8 cellular contexts compared by ENCODE assay signal in genomic region chr2:171999125-171999524, GRCh38. TPM values are rescaled to one million over a fixed set of nuclear protein-coding genes. Genes with fewer than 3 reads are reported as not detected.
A peak's percentile ranks its signal among the peaks of the same experiment; 100 is the strongest.
DNase-seq lines count a peak whose midpoint lies in the region; ATAC-seq and TF ChIP-seq lines count a peak whose summit lies in the region.

No MANE protein-coding gene starts in this region.

- no peaks in the 10 kb centered on the region for H3K23me2 ChIP-seq in H9 (ENCODE audit: insufficient read length, low read depth, low read length, poor library complexity, severe bottlenecking)

- H4K5ac ChIP-seq in H9 (ENCODE audit: insufficient read length, low read depth, low read length) = no peak overlapping the region

- no peaks in the 10 kb centered on the region for H4K20me1 ChIP-seq in H9 (ENCODE audit: control insufficient read depth, insufficient read depth, insufficient read length)

- H3K36me3 Mint-ChIP-seq in H9 (ENCODE audit: insufficient read depth in 1 of 3, low read depth in 3 of 3) = no peaks in the 10 kb centered on the region
- peaks cover 2% of the 10 kb centered on the region for H3K36me3 Mint-ChIP-seq in activated T-helper 1 cell treated with anti-CD3 and anti-CD28 coated beads, Interleukin-12 subunit alpha, Interleukin-12 subunit beta, Interleukin-2, Interleukin-4 antibody, amounts not matched to agents 30 ng/mL and 10 ng/mL and 1 ng/mL, durations not matched to agents 14 hours and 24 hours and 36 hours (ENCODE audit: low read depth)
- no peaks in the 10 kb centered on the region for H3K36me3 Mint-ChIP-seq in immature natural killer cell

- intact Hi-C loops in activated T-helper 1 cell treated with anti-CD3 and anti-CD28 coated beads, Interleukin-12 subunit alpha, Interleukin-12 subunit beta, Interleukin-2, Interleukin-4 antibody, amounts not matched to agents 30 ng/mL and 10 ng/mL and 1 ng/mL, durations not matched to agents 14 hours and 24 hours and 36 hours (cut with micrococcal nuclease) = loop anchor here (1.0 kb wide), 2 partner anchors 105 to 556 kb away; partner anchors contain the start of gene SLC25A12

- H3K27ac ChIP-seq in H9 (ENCODE audit: insufficient read length, low read depth, low read length) (no peak overlapping the region), substantia nigra (ENCODE audit: low read depth, low read length, poor library complexity, severe bottlenecking) (peak overlapping the region; percentile 36)

- ATAC-seq in HG02973 (IDR thresholded peaks at IDR 0.05; ENCODE audit: unreplicated experiment) = no peak

- H3K14ac ChIP-seq in H9 (ENCODE audit: insufficient read depth, low read length) = no peak overlapping the region

- in situ Hi-C loops in ACHN (cut with HindIII; ENCODE audit: low pct_ligation_motif_present, low pct_unique_long_range_greater_than_20kb, low sequenced_read_pairs) = no loop called here

- H3K9me3 ChIP-seq in H9 (ENCODE audit: control insufficient read depth, low read depth, low read length) = no peaks in the 10 kb centered on the region

- H2BK5ac ChIP-seq in H9 (ENCODE audit: insufficient read length, low read length) = no peak overlapping the region

- H2BK20ac ChIP-seq in H9 (ENCODE audit: low read depth, low read length, poor library complexity, severe bottlenecking) = no peak overlapping the region

- H2BK12ac ChIP-seq in H9 (ENCODE audit: insufficient read length, low read depth, low read length) = no peak overlapping the region

- no peaks in the 10 kb centered on the region for H3K79me2 ChIP-seq in H9 (ENCODE audit: insufficient read depth, low read length)

- no CpG with 5 or more reads among the region's 4 CpGs for WGBS in H9 (ENCODE audit: extremely low coverage, insufficient read length, low lambda C conversion rate)

- H3K9ac ChIP-seq in H9 (ENCODE audit: extremely low read depth, insufficient read length, low read length) = peak overlapping the region; percentile 28

- H3K9me3 Mint-ChIP-seq in H9 = no peaks in the 10 kb centered on the region
- H3K9me3 Mint-ChIP-seq in activated T-helper 1 cell treated with anti-CD3 and anti-CD28 coated beads, Interleukin-12 subunit alpha, Interleukin-12 subunit beta, Interleukin-2, Interleukin-4 antibody, amounts not matched to agents 30 ng/mL and 10 ng/mL and 1 ng/mL, durations not matched to agents 14 hours and 24 hours and 36 hours = no peaks in the 10 kb centered on the region
- no peaks in the 10 kb centered on the region for H3K9me3 Mint-ChIP-seq in immature natural killer cell

- H3K27me3 ChIP-seq in H9 (ENCODE audit: insufficient read depth, low read length) = no peaks in the 10 kb centered on the region

- no peak overlapping the region for H2AK5ac ChIP-seq in H9 (ENCODE audit: insufficient read length, low read length)

- H3K79me1 ChIP-seq in H9 (ENCODE audit: insufficient read depth, low read depth, low read length, poor library complexity, severe bottlenecking) = no peaks in the 10 kb centered on the region

- TF ChIP-seq CTCF in AG10803 (conservative IDR thresholded peaks at IDR 0.05; ENCODE audit: low read length) = no peak
- TF ChIP-seq CTCF in H9 (conservative IDR thresholded peaks at IDR 0.05) = no peak

- peak overlapping the region; percentile 72 for H3K4me2 ChIP-seq in H9 (ENCODE audit: insufficient read depth, insufficient read length, low read length)

- H3K56ac ChIP-seq in H9 (ENCODE audit: insufficient read length, low read depth, low read length) = no peak overlapping the region

- no peak overlapping the region for H3T11ph ChIP-seq in H9 (ENCODE audit: low read length)

- no peak overlapping the region for H3K18ac ChIP-seq in H9 (ENCODE audit: insufficient read length, low read depth, low read length)

- H2BK15ac ChIP-seq in H9 (ENCODE audit: low read depth, low read length) = no peak overlapping the region

- no peak overlapping the region for H2AFZ ChIP-seq in H9 (ENCODE audit: low read length)

- H3K4ac ChIP-seq in H9 (ENCODE audit: low read depth, low read length) = no peak overlapping the region

- H3K4me3 Mint-ChIP-seq in H9 (peak overlapping the region; percentile 83), immature natural killer cell (peak overlapping the region; percentile 77 to 96 (median 85))
- peak overlapping the region; percentile 98 for H3K4me3 Mint-ChIP-seq in activated T-helper 1 cell treated with anti-CD3 and anti-CD28 coated beads, Interleukin-12 subunit alpha, Interleukin-12 subunit beta, Interleukin-2, Interleukin-4 antibody, amounts not matched to agents 30 ng/mL and 10 ng/mL and 1 ng/mL, durations not matched to agents 14 hours and 24 hours and 36 hours

- no peak overlapping the region for H4K8ac ChIP-seq in H9 (replicated peaks; ENCODE audit: insufficient read length, low read depth, low read length)

- no peaks in the 10 kb centered on the region for H3K4me1 ChIP-seq in H9 (ENCODE audit: insufficient read depth, low read length)

- no peak overlapping the region for H3K27ac Mint-ChIP-seq in H9
- peak overlapping the region; percentile 78 for H3K27ac Mint-ChIP-seq in activated T-helper 1 cell treated with anti-CD3 and anti-CD28 coated beads, Interleukin-12 subunit alpha, Interleukin-12 subunit beta, Interleukin-2, Interleukin-4 antibody, amounts not matched to agents 30 ng/mL and 10 ng/mL and 1 ng/mL, durations not matched to agents 14 hours and 24 hours and 36 hours
- peak overlapping the region in 4 of 6 donors; percentile 34 to 73 (median 70) for H3K27ac Mint-ChIP-seq in immature natural killer cell

- no peak overlapping the region for H3K23ac ChIP-seq in H9 (ENCODE audit: insufficient read length, low read depth, low read length)

- H3K4me1 Mint-ChIP-seq in H9 (peaks cover 16% of the 10 kb centered on the region in 2 experiments), immature natural killer cell (peaks cover 12 to 18% of the 10 kb centered on the region in 2 donors)
- peaks cover 19% of the 10 kb centered on the region for H3K4me1 Mint-ChIP-seq in activated T-helper 1 cell treated with anti-CD3 and anti-CD28 coated beads, Interleukin-12 subunit alpha, Interleukin-12 subunit beta, Interleukin-2, Interleukin-4 antibody, amounts not matched to agents 30 ng/mL and 10 ng/mL and 1 ng/mL, durations not matched to agents 14 hours and 24 hours and 36 hours (ENCODE audit: low read depth)

- H3K4me3 ChIP-seq in AG10803 (ENCODE audit: low read length) = peak overlapping the region; percentile 60

- no peak overlapping the region for H2BK120ac ChIP-seq in H9 (ENCODE audit: low read depth, low read length, poor library complexity, severe bottlenecking)

- H3K27me3 Mint-ChIP-seq in H9 (ENCODE audit: low read depth) (peaks cover 22% of the 10 kb centered on the region), immature natural killer cell (ENCODE audit: low read depth in 3 of 3) (peaks cover 5 to 10% (median 5%) of the 10 kb centered on the region in 3 donors)
- H3K27me3 Mint-ChIP-seq in activated T-helper 1 cell treated with anti-CD3 and anti-CD28 coated beads, Interleukin-12 subunit alpha, Interleukin-12 subunit beta, Interleukin-2, Interleukin-4 antibody, amounts not matched to agents 30 ng/mL and 10 ng/mL and 1 ng/mL, durations not matched to agents 14 hours and 24 hours and 36 hours (ENCODE audit: insufficient read depth) = peaks cover 5% of the 10 kb centered on the region

- no peak overlapping the region for H4K91ac ChIP-seq in H9 (ENCODE audit: insufficient read length, low read depth, low read length)

- no peak for DNase-seq in AG10803 (ENCODE audit: low read depth)
- no peak for DNase-seq in H9
- no peak for DNase-seq in activated T-helper 1 cell treated with anti-CD3 and anti-CD28 coated beads, Interleukin-12 subunit alpha, Interleukin-12 subunit beta, Interleukin-2, Interleukin-4 antibody, amounts not matched to agents 30 ng/mL and 10 ng/mL and 1 ng/mL, durations not matched to agents 14 hours and 24 hours and 36 hours (ENCODE audit: low spot score)
- no peak for DNase-seq in immature natural killer cell
- DNase-seq in substantia nigra (lab: John Stamatoyannopoulos, UW) = peak in 1 of 49 donors; percentile 12
- DNase-seq in ACHN = no peak
- no peak for DNase-seq in amniotic stem cell (lab: John Stamatoyannopoulos, UW)

RNA-seq across cellular contexts. Expression of gene METAP1D, which starts 0.6 kb away (rescaled TPM):
- total RNA-seq in H9 (2021) = 5.2 and 6.4 TPM in 2 replicates
- total RNA-seq in activated T-helper 1 cell treated with anti-CD3 and anti-CD28 coated beads, Interleukin-12 subunit alpha, Interleukin-12 subunit beta, Interleukin-2, Interleukin-4 antibody, amounts not matched to agents 30 ng/mL and 10 ng/mL and 1 ng/mL, durations not matched to agents 14 hours and 24 hours and 36 hours = 5.4 and 6.4 TPM in 2 replicates
- 1 to 10 TPM in 1 of 3 donors, under 1 TPM in 1, not detected in 1; 0.46 to 2.2 TPM for polyA plus RNA-seq in immature natural killer cell

Comparison
In these comparisons a context has a peak if more than half of its experiments do, and no peak if none do; other contexts are left out.
1. H3K27ac Mint-ChIP-seq: peak in activated T-helper 1 cell treated with anti-CD3 and anti-CD28 coated beads, Interleukin-12 subunit alpha, Interleukin-12 subunit beta, Interleukin-2, Interleukin-4 antibody, amounts not matched to agents 30 ng/mL and 10 ng/mL and 1 ng/mL, durations not matched to agents 14 hours and 24 hours and 36 hours (single experiment) and immature natural killer cell (4 of 6); none in H9 (0 of 3).
2. Peak in every context shown above with its lines, with median percentiles within 50 percentile points of each other: H3K4me3 Mint-ChIP-seq.